In genomic region chr1:16048573-16049189, GRCh38 we compare ENCODE assay signal across 8 cellular contexts. TPM values are rescaled to one million over a fixed set of nuclear protein-coding genes. Genes with fewer than 3 reads are reported as not detected.
A peak's percentile ranks its signal among the peaks of the same experiment; 100 is the strongest.
DNase-seq lines count a peak whose midpoint lies in the region; ATAC-seq and TF ChIP-seq lines count a peak whose summit lies in the region.

No MANE protein-coding gene starts in this region.

- H3K4me1 ChIP-seq in H9 (ENCODE audit: insufficient read depth, low read length) (no peaks in the 10 kb centered on the region; the same call in 1 of the 2 replicates), RWPE2 (ENCODE audit: insufficient read depth, poor library complexity, severe bottlenecking) (no peaks in the 10 kb centered on the region), lower lobe of right lung (peaks cover 8% of the 10 kb centered on the region)

- H3K27ac ChIP-seq in H9 (ENCODE audit: insufficient read length, low read depth, low read length): no peak overlapping the region
- no peak overlapping the region for H3K27ac ChIP-seq in RWPE2 (ENCODE audit: poor library complexity, severe bottlenecking)
- H3K27ac ChIP-seq in lower lobe of right lung: no peak overlapping the region

- H3K4ac ChIP-seq in H9 (ENCODE audit: low read depth, low read length): no peak overlapping the region

- no peak overlapping the region for H3T11ph ChIP-seq in H9 (ENCODE audit: low read length)

- H3K18ac ChIP-seq in H9 (ENCODE audit: insufficient read length, low read depth, low read length): peak overlapping the region; percentile 51

- WGBS in H9 (ENCODE audit: extremely low coverage, insufficient read length, low lambda C conversion rate): no CpG with 5 or more reads among the region's 25 CpGs

- ATAC-seq in RWPE2 (ENCODE audit: low read depth) (peak; percentile 36; the same call in 1 of the 3 replicates), lower lobe of right lung (peak; percentile 75 to 81), GM21447 (IDR thresholded peaks at IDR 0.05; ENCODE audit: unreplicated experiment) (no peak), GM18511 (IDR thresholded peaks at IDR 0.05; ENCODE audit: unreplicated experiment) (no peak)
- ATAC-seq in stimulated activated naive CD8-positive, alpha-beta T cell treated with anti-CD3 and anti-CD28 coated beads, Interleukin-15, Interleukin-2, amounts not matched to agents 100 U/mL and 50 U/mL, for 24 hours: no peak

- no peak overlapping the region for H2BK15ac ChIP-seq in H9 (ENCODE audit: low read depth, low read length)

- H3K9me3 Mint-ChIP-seq in H9: no peaks in the 10 kb centered on the region
- no peaks in the 10 kb centered on the region for H3K9me3 Mint-ChIP-seq in dendritic cell treated with granulocyte-macrophage colony-stimulating factor and Interleukin-4, amounts not matched to agents 40 ng/mL and 50 ng/mL, for 4 days

- H3K27me3 Mint-ChIP-seq in H9 (ENCODE audit: low read depth): peaks cover 20% of the 10 kb centered on the region
- H3K27me3 Mint-ChIP-seq in dendritic cell treated with granulocyte-macrophage colony-stimulating factor and Interleukin-4, amounts not matched to agents 40 ng/mL and 50 ng/mL, for 4 days: peaks cover 35% of the 10 kb centered on the region

- no peaks in the 10 kb centered on the region for H3K9me3 ChIP-seq in H9 (ENCODE audit: control insufficient read depth, low read depth, low read length)
- no peaks in the 10 kb centered on the region for H3K9me3 ChIP-seq in RWPE2 (ENCODE audit: severe bottlenecking)
- H3K9me3 ChIP-seq in lower lobe of right lung: no peaks in the 10 kb centered on the region

- H2AFZ ChIP-seq in H9 (ENCODE audit: low read length): no peak overlapping the region

- H4K5ac ChIP-seq in H9 (ENCODE audit: insufficient read length, low read depth, low read length): no peak overlapping the region

- intact Hi-C loops in dendritic cell treated with granulocyte-macrophage colony-stimulating factor and Interleukin-4, amounts not matched to agents 40 ng/mL and 50 ng/mL, for 4 days (cut with micrococcal nuclease): no loop called here
- intact Hi-C loops in lower lobe of right lung (cut with DNase I): no loop called here

- no peak overlapping the region for H2BK20ac ChIP-seq in H9 (ENCODE audit: low read depth, low read length, poor library complexity, severe bottlenecking)

- no peak overlapping the region for H3K23ac ChIP-seq in H9 (ENCODE audit: insufficient read length, low read depth, low read length)

- H2BK120ac ChIP-seq in H9 (ENCODE audit: low read depth, low read length, poor library complexity, severe bottlenecking): no peak overlapping the region

- peak overlapping the region; percentile 63 to 79 for H3K4me3 Mint-ChIP-seq in H9
- H3K4me3 Mint-ChIP-seq in dendritic cell treated with granulocyte-macrophage colony-stimulating factor and Interleukin-4, amounts not matched to agents 40 ng/mL and 50 ng/mL, for 4 days: peak overlapping the region; percentile 56

- no peaks in the 10 kb centered on the region for H4K20me1 ChIP-seq in H9 (ENCODE audit: control insufficient read depth, insufficient read depth, insufficient read length)

- H3K23me2 ChIP-seq in H9 (ENCODE audit: insufficient read length, low read depth, low read length, poor library complexity, severe bottlenecking): no peaks in the 10 kb centered on the region

- no peak overlapping the region for H2AK5ac ChIP-seq in H9 (ENCODE audit: insufficient read length, low read length)

- TF ChIP-seq CTCF in H9 (conservative IDR thresholded peaks at IDR 0.05) (peak; percentile 53; the same call in 2 of the 3 replicates), RWPE2 (IDR thresholded peaks at IDR 0.05; ENCODE audit: poor library complexity, severe bottlenecking) (no peak), lower lobe of right lung (IDR thresholded peaks at IDR 0.05) (no peak)

- no peak overlapping the region for H4K8ac ChIP-seq in H9 (replicated peaks; ENCODE audit: insufficient read length, low read depth, low read length)

- no peak overlapping the region for H2BK5ac ChIP-seq in H9 (ENCODE audit: insufficient read length, low read length)

- peak overlapping the region; percentile 64 for H3K4me2 ChIP-seq in H9 (ENCODE audit: insufficient read depth, insufficient read length, low read length)

- no peak overlapping the region for H2BK12ac ChIP-seq in H9 (ENCODE audit: insufficient read length, low read depth, low read length)

- H4K91ac ChIP-seq in H9 (ENCODE audit: insufficient read length, low read depth, low read length): no peak overlapping the region

- H3K27me3 ChIP-seq in H9 (ENCODE audit: insufficient read depth, low read length) (no peaks in the 10 kb centered on the region), RWPE2 (ENCODE audit: insufficient read depth, poor library complexity, severe bottlenecking) (no peaks in the 10 kb centered on the region), lower lobe of right lung (ENCODE audit: low read depth) (peaks cover 6% of the 10 kb centered on the region)

- H3K9ac ChIP-seq in H9 (ENCODE audit: extremely low read depth, insufficient read length, low read length): no peak overlapping the region

- no peaks in the 10 kb centered on the region for H3K36me3 Mint-ChIP-seq in H9 (ENCODE audit: insufficient read depth in 1 of 3, low read depth in 3 of 3)
- H3K36me3 Mint-ChIP-seq in dendritic cell treated with granulocyte-macrophage colony-stimulating factor and Interleukin-4, amounts not matched to agents 40 ng/mL and 50 ng/mL, for 4 days (ENCODE audit: low read depth): no peaks in the 10 kb centered on the region

- H3K36me3 ChIP-seq in RWPE2 (ENCODE audit: low read depth) (no peaks in the 10 kb centered on the region), lower lobe of right lung (no peaks in the 10 kb centered on the region)

- no peaks in the 10 kb centered on the region for H3K79me1 ChIP-seq in H9 (ENCODE audit: insufficient read depth, low read depth, low read length, poor library complexity, severe bottlenecking)

- DNase-seq in H9 (peak; percentile 96), RWPE2 (ENCODE audit: low spot score) (no peak), lower lobe of right lung (peak; percentile 72), DMS79 (lab: John Stamatoyannopoulos, UW) (no peak)
- DNase-seq in stimulated activated naive CD8-positive, alpha-beta T cell treated with anti-CD3 and anti-CD28 coated beads, Interleukin-15, Interleukin-2, amounts not matched to agents 100 U/mL and 50 U/mL, for 24 hours: peak; percentile 36

- H3K4me1 Mint-ChIP-seq in H9: peaks cover 10 to 26% of the 10 kb centered on the region in 2 experiments
- peaks cover 10% of the 10 kb centered on the region for H3K4me1 Mint-ChIP-seq in dendritic cell treated with granulocyte-macrophage colony-stimulating factor and Interleukin-4, amounts not matched to agents 40 ng/mL and 50 ng/mL, for 4 days (ENCODE audit: low read depth)

- peak overlapping the region; percentile 9 for H3K4me3 ChIP-seq in RWPE2 (ENCODE audit: severe bottlenecking)
- peak overlapping the region; percentile 54 for H3K4me3 ChIP-seq in lower lobe of right lung

- H3K79me2 ChIP-seq in H9 (ENCODE audit: insufficient read depth, low read length): no peaks in the 10 kb centered on the region

- no peak overlapping the region for H3K14ac ChIP-seq in H9 (ENCODE audit: insufficient read depth, low read length)

- H3K56ac ChIP-seq in H9 (ENCODE audit: insufficient read length, low read depth, low read length): no peak overlapping the region

- peak overlapping the region in 1 of 3 experiments; percentile 59; a peak in 1 of 7 replicates for H3K27ac Mint-ChIP-seq in H9
- peak overlapping the region; percentile 33 for H3K27ac Mint-ChIP-seq in dendritic cell treated with granulocyte-macrophage colony-stimulating factor and Interleukin-4, amounts not matched to agents 40 ng/mL and 50 ng/mL, for 4 days

RNA-seq across cellular contexts. Expression of gene CLCNKB, which starts 5.1 kb away (rescaled TPM):
- total RNA-seq in H9 (2021) (1.7 and 1.8 TPM in 2 replicates), lower lobe of right lung (0.18 TPM)

RNA-seq across cellular contexts. Expression of gene FAM131C, which starts 24.8 kb away (rescaled TPM):
- 0.48 and 0.61 TPM in 2 replicates for total RNA-seq in H9 (2021)
- total RNA-seq in lower lobe of right lung: not detected

RNA-seq across cellular contexts. Expression of gene CLCNKA, which starts 26.8 kb away (rescaled TPM):
- total RNA-seq in H9 (2021): 0.37 and 0.98 TPM in 2 replicates
- total RNA-seq in lower lobe of right lung: 0.65 TPM

RNA-seq across cellular contexts. Expression of gene HSPB7, which starts 30.8 kb away (rescaled TPM):
- total RNA-seq in H9 (2021): not detected in 2 replicates
- 4.9 TPM for total RNA-seq in lower lobe of right lung

RNA-seq across cellular contexts. Expression of gene SRARP, which starts 44.6 kb away (rescaled TPM):
- total RNA-seq in H9 (2021): not detected in 2 replicates
- 0.21 TPM for total RNA-seq in lower lobe of right lung

Comparison
In these comparisons a context has a peak if more than half of its experiments do, and no peak if none do; other contexts are left out.
1. DNase-seq: peak in H9 (single experiment), lower lobe of right lung (single experiment) and stimulated activated naive CD8-positive, alpha-beta T cell treated with anti-CD3 and anti-CD28 coated beads, Interleukin-15, Interleukin-2, amounts not matched to agents 100 U/mL and 50 U/mL, for 24 hours (single experiment); none in RWPE2 (single experiment) and DMS79 (single experiment).
2. ATAC-seq: peak in RWPE2 (single experiment) and lower lobe of right lung (2 of 2); none in stimulated activated naive CD8-positive, alpha-beta T cell treated with anti-CD3 and anti-CD28 coated beads, Interleukin-15, Interleukin-2, amounts not matched to agents 100 U/mL and 50 U/mL, for 24 hours (single experiment), GM21447 (single experiment) and GM18511 (single experiment).